2 cellular contexts compared by ENCODE assay signal in the genomic region with DNA sequence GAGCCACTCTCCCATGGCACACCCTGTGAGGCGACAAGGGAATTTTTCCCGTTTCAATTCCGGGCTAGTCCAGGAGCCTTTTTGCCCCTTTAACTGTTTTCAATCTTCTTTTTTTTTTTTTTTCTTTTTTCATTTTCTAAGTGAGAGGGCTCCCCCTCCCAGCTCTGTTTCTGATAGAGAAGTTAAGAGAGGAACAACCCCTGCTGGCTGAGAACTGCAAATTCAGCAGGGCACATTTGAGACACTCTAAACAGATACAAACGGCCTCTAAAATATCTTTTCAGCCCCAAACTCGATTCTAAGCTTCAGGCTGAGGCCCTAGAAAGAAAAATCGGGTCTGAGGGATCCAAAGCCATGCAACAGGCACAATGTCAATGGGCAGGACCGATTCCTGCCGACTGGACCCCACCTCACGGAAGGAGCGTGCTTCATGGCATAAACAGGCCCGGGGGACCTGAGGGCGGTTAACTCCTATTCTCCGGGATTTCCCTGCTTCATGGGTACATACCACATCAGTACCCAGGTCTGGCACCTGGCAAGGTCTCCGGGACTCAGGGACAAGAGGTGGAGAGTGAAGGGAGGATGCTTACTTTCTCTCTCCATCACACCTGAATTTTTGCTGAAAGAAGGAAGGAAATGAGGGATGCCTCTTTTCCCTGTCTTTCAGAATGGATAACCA.
TF ChIP-seq lines count a peak whose summit lies in the region.

No MANE protein-coding gene starts in this region.

TF ChIP-seq in GM23338, 12 proteins besides CTCF, POLR2A, EP300 and RAD21 (continued from another document and continues in another):
- TF ChIP-seq, protein P1, sequence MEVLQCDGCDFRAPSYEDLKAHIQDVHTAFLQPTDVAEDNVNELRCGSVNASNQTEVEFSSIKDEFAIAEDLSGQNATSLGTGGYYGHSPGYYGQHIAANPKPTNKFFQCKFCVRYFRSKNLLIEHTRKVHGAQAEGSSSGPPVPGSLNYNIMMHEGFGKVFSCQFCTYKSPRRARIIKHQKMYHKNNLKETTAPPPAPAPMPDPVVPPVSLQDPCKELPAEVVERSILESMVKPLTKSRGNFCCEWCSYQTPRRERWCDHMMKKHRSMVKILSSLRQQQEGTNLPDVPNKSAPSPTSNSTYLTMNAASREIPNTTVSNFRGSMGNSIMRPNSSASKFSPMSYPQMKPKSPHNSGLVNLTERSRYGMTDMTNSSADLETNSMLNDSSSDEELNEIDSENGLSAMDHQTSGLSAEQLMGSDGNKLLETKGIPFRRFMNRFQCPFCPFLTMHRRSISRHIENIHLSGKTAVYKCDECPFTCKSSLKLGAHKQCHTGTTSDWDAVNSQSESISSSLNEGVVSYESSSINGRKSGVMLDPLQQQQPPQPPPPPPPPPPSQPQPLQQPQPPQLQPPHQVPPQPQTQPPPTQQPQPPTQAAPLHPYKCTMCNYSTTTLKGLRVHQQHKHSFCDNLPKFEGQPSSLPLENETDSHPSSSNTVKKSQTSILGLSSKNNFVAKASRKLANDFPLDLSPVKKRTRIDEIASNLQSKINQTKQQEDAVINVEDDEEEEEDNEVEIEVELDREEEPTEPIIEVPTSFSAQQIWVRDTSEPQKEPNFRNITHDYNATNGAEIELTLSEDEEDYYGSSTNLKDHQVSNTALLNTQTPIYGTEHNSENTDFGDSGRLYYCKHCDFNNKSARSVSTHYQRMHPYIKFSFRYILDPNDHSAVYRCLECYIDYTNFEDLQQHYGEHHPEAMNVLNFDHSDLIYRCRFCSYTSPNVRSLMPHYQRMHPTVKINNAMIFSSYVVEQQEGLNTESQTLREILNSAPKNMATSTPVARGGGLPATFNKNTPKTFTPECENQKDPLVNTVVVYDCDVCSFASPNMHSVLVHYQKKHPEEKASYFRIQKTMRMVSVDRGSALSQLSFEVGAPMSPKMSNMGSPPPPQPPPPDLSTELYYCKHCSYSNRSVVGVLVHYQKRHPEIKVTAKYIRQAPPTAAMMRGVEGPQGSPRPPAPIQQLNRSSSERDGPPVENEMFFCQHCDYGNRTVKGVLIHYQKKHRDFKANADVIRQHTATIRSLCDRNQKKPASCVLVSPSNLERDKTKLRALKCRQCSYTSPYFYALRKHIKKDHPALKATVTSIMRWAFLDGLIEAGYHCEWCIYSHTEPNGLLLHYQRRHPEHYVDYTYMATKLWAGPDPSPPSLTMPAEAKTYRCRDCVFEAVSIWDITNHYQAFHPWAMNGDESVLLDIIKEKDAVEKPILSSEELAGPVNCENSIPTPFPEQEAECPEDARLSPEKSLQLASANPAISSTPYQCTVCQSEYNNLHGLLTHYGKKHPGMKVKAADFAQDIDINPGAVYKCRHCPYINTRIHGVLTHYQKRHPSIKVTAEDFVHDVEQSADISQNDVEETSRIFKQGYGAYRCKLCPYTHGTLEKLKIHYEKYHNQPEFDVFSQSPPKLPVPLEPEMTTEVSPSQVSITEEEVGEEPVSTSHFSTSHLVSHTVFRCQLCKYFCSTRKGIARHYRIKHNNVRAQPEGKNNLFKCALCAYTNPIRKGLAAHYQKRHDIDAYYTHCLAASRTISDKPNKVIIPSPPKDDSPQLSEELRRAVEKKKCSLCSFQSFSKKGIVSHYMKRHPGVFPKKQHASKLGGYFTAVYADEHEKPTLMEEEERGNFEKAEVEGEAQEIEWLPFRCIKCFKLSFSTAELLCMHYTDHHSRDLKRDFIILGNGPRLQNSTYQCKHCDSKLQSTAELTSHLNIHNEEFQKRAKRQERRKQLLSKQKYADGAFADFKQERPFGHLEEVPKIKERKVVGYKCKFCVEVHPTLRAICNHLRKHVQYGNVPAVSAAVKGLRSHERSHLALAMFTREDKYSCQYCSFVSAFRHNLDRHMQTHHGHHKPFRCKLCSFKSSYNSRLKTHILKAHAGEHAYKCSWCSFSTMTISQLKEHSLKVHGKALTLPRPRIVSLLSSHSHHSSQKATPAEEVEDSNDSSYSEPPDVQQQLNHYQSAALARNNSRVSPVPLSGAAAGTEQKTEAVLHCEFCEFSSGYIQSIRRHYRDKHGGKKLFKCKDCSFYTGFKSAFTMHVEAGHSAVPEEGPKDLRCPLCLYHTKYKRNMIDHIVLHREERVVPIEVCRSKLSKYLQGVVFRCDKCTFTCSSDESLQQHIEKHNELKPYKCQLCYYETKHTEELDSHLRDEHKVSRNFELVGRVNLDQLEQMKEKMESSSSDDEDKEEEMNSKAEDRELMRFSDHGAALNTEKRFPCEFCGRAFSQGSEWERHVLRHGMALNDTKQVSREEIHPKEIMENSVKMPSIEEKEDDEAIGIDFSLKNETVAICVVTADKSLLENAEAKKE (CRISPR knock-in tag; IDR thresholded peaks at IDR 0.05), result no peak
- no peak for TF ChIP-seq POLR2AphosphoS5 (IDR thresholded peaks at IDR 0.05; ENCODE audit: low read depth)
- no peak for TF ChIP-seq NANOG (IDR thresholded peaks at IDR 0.05; ENCODE audit: borderline replicate concordance)
- TF ChIP-seq CREB1 (CRISPR knock-in tag; IDR thresholded peaks at IDR 0.05; ENCODE audit: low read depth), result no peak
- no peak for TF ChIP-seq ETS1 (IDR thresholded peaks at IDR 0.05)
- no peak for TF ChIP-seq STAT1 (IDR thresholded peaks at IDR 0.05; ENCODE audit: unreplicated experiment)
- TF ChIP-seq, protein P2, sequence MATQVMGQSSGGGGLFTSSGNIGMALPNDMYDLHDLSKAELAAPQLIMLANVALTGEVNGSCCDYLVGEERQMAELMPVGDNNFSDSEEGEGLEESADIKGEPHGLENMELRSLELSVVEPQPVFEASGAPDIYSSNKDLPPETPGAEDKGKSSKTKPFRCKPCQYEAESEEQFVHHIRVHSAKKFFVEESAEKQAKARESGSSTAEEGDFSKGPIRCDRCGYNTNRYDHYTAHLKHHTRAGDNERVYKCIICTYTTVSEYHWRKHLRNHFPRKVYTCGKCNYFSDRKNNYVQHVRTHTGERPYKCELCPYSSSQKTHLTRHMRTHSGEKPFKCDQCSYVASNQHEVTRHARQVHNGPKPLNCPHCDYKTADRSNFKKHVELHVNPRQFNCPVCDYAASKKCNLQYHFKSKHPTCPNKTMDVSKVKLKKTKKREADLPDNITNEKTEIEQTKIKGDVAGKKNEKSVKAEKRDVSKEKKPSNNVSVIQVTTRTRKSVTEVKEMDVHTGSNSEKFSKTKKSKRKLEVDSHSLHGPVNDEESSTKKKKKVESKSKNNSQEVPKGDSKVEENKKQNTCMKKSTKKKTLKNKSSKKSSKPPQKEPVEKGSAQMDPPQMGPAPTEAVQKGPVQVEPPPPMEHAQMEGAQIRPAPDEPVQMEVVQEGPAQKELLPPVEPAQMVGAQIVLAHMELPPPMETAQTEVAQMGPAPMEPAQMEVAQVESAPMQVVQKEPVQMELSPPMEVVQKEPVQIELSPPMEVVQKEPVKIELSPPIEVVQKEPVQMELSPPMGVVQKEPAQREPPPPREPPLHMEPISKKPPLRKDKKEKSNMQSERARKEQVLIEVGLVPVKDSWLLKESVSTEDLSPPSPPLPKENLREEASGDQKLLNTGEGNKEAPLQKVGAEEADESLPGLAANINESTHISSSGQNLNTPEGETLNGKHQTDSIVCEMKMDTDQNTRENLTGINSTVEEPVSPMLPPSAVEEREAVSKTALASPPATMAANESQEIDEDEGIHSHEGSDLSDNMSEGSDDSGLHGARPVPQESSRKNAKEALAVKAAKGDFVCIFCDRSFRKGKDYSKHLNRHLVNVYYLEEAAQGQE (IDR thresholded peaks at IDR 0.05; ENCODE audit: unreplicated experiment), result no peak
- no peak for TF ChIP-seq EZH2phosphoT487 (IDR thresholded peaks at IDR 0.05; ENCODE audit: unreplicated experiment)

TF ChIP-seq in GM12878, 131 proteins besides CTCF, POLR2A, EP300 and RAD21 (continued from another document):
- TF ChIP-seq NR2F1 (conservative IDR thresholded peaks at IDR 0.05), result no peak
